12 cellular contexts compared by ENCODE assay signal in genomic region chr5:59021286-59021673, GRCh38.
DNase-seq lines count a peak whose midpoint lies in the region; ATAC-seq and TF ChIP-seq lines count a peak whose summit lies in the region.
"Had no signal": no experiment of that assay in that cellular context is flagged by ENCODE, and none has a peak within 500 bp of the region (broad histone marks: within the 10 kb centered on the region; RNA-seq: fewer than 3 reads in every experiment).

No MANE protein-coding gene starts in this region.

- H2AFZ ChIP-seq in smooth muscle cell (ENCODE audit: low read depth): no peak overlapping the region

- CTCF ChIA-PET in MCF 10A (lab: Yijun Ruan, JAX): interaction anchor here (0.5 to 2.2 kb wide), 6 partner anchors 13 to 153 kb away, joined by 4 to 8 read pairs (median 6); no protein-coding TSS in a partner anchor

- peaks cover 40% of the 10 kb centered on the region for H3K4me1 Mint-ChIP-seq in activated naive CD8-positive, alpha-beta T cell treated with anti-CD3 and anti-CD28 coated beads for 36 hours
- peaks cover 35% of the 10 kb centered on the region for H3K4me1 Mint-ChIP-seq in MCF 10A (ENCODE audit: insufficient read depth, unreplicated experiment)

- peak overlapping the region; percentile 84 for H3K27ac ChIP-seq in smooth muscle cell (ENCODE audit: low read depth)

- no peaks in the 10 kb centered on the region for H3K9me3 ChIP-seq in smooth muscle cell (replicated peaks; ENCODE audit: low read depth)
- H3K9me3 ChIP-seq: stomach had no signal

- H3K36me3 ChIP-seq in smooth muscle cell (ENCODE audit: low read depth) (no peaks in the 10 kb centered on the region), H7 (replicated peaks; ENCODE audit: control insufficient read depth, insufficient read depth, low read length) (no peaks in the 10 kb centered on the region)

- H3K4me1 ChIP-seq in smooth muscle cell (ENCODE audit: low read depth): no peaks in the 10 kb centered on the region

- no peak overlapping the region for H3K4me2 ChIP-seq in smooth muscle cell

- H3K4me3 ChIP-seq in smooth muscle cell (no peak overlapping the region), H7 (ENCODE audit: insufficient read depth, low read depth, low read length) (no peak overlapping the region)
- H3K4me3 ChIP-seq: stomach had no signal

- H3F3A ChIP-seq in smooth muscle cell (ENCODE audit: low read depth): peaks cover 9% of the 10 kb centered on the region

- peaks cover 72% of the 10 kb centered on the region for H4K20me1 ChIP-seq in smooth muscle cell (ENCODE audit: low read depth)

- ATAC-seq in GM21515 (IDR thresholded peaks at IDR 0.05; ENCODE audit: unreplicated experiment): no peak
- ATAC-seq: HCT116 had no signal

- H3K36me3 Mint-ChIP-seq in activated naive CD8-positive, alpha-beta T cell treated with anti-CD3 and anti-CD28 coated beads for 36 hours: peaks cover 76% of the 10 kb centered on the region
- peaks cover 16% of the 10 kb centered on the region for H3K36me3 Mint-ChIP-seq in MCF 10A (ENCODE audit: insufficient read depth, unreplicated experiment)

- DNase-seq in NCI-H2107 treated with DMSO at 0.1 percent for 48 hours (lab: John Stamatoyannopoulos, UW; ENCODE audit: unreplicated experiment) (peak; percentile 46), NCI-H2107 (lab: John Stamatoyannopoulos, UW) (no peak), NCI-H2081 (lab: John Stamatoyannopoulos, UW) (peak; percentile 47 to 81), smooth muscle cell (lab: John Stamatoyannopoulos, UW; ENCODE audit: unreplicated experiment) (no peak), H7 (no peak), MCF 10A (ENCODE audit: unreplicated experiment) (no peak)
- no peak for DNase-seq in activated naive CD8-positive, alpha-beta T cell treated with anti-CD3 and anti-CD28 coated beads for 36 hours
- DNase-seq: KG1; stimulated activated CD4-positive, alpha-beta T cell treated with anti-CD3 and anti-CD28 coated beads, Interleukin-4, amount 100 ng/mL, for 1 hour had no signal

- intact Hi-C loops in MCF 10A (cut with micrococcal nuclease): no loop called here

- no peaks in the 10 kb centered on the region for H3K27me3 Mint-ChIP-seq in activated naive CD8-positive, alpha-beta T cell treated with anti-CD3 and anti-CD28 coated beads for 36 hours
- no peaks in the 10 kb centered on the region for H3K27me3 Mint-ChIP-seq in MCF 10A (ENCODE audit: insufficient read depth, unreplicated experiment)

- no TSS peak for BruUV-seq in MCF 10A (replicated peaks; lab: Mats Ljungman, UMichigan)

- no peak overlapping the region for H3K9ac ChIP-seq in smooth muscle cell (ENCODE audit: low read depth)

- H3K4me3 Mint-ChIP-seq in activated naive CD8-positive, alpha-beta T cell treated with anti-CD3 and anti-CD28 coated beads for 36 hours: no peak overlapping the region
- no peak overlapping the region for H3K4me3 Mint-ChIP-seq in MCF 10A (ENCODE audit: unreplicated experiment)

- H3K27me3 ChIP-seq in smooth muscle cell (ENCODE audit: low read depth): no peaks in the 10 kb centered on the region
- no peaks in the 10 kb centered on the region for H3K27me3 ChIP-seq in H7 (ENCODE audit: control insufficient read depth, insufficient read depth, low read length)
- H3K27me3 ChIP-seq: stomach had no signal

- POLR2A ChIA-PET in MCF 10A (lab: Yijun Ruan, JAX): interaction anchor here (1.0 kb wide), 1 partner anchor 12 kb away, joined by 3 read pairs; no protein-coding TSS in a partner anchor

- H3K9me3 Mint-ChIP-seq in activated naive CD8-positive, alpha-beta T cell treated with anti-CD3 and anti-CD28 coated beads for 36 hours: peaks cover 9% of the 10 kb centered on the region
- no peaks in the 10 kb centered on the region for H3K9me3 Mint-ChIP-seq in MCF 10A (ENCODE audit: unreplicated experiment)

- TF ChIP-seq CTCF in smooth muscle cell (IDR thresholded peaks at IDR 0.05; ENCODE audit: borderline replicate concordance, insufficient read depth, poor library complexity, severe bottlenecking) (no peak), MCF 10A (IDR thresholded peaks at IDR 0.05; ENCODE audit: unreplicated experiment) (no peak)

- peak overlapping the region; percentile 86 for H3K27ac Mint-ChIP-seq in activated naive CD8-positive, alpha-beta T cell treated with anti-CD3 and anti-CD28 coated beads for 36 hours
- no peak overlapping the region for H3K27ac Mint-ChIP-seq in MCF 10A (ENCODE audit: low read depth, unreplicated experiment)

- peaks cover 91% of the 10 kb centered on the region for H3K79me2 ChIP-seq in smooth muscle cell (ENCODE audit: low read depth)

Comparison
In these comparisons a context has a peak if more than half of its experiments do, and no peak if none do; other contexts are left out.
1. DNase-seq: peak in NCI-H2107 treated with DMSO at 0.1 percent for 48 hours (single experiment) and NCI-H2081 (2 of 2); none in NCI-H2107 (single experiment), activated naive CD8-positive, alpha-beta T cell treated with anti-CD3 and anti-CD28 coated beads for 36 hours (single experiment), smooth muscle cell (single experiment), H7 (single experiment) and MCF 10A (single experiment).